In the genomic region with DNA sequence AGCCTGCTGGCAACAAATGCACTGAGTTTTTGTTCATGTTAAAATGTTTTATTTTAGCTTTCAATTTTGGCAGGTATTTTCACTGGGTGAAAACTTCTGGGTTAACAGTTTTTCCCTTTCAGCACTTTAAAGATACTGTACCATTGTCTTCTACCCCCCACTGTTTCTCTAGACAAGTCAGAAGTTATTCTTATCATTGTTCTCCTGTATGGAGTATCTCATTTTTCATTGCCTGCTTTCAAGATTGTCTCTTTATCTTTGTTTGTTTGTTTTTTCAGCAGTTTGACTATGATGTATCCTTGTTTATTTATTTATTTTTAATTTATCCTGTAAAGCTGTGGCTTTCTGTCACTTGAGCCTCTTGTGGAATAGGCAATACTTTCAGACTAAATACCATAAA, we compare ENCODE assay signal across 2 cellular contexts.
TF ChIP-seq lines count a peak whose summit lies in the region.

No MANE protein-coding gene starts in this region.

TF ChIP-seq in HepG2, 621 proteins besides CTCF, POLR2A, EP300 and RAD21 (continued from another document):
- TF ChIP-seq, protein P1, sequence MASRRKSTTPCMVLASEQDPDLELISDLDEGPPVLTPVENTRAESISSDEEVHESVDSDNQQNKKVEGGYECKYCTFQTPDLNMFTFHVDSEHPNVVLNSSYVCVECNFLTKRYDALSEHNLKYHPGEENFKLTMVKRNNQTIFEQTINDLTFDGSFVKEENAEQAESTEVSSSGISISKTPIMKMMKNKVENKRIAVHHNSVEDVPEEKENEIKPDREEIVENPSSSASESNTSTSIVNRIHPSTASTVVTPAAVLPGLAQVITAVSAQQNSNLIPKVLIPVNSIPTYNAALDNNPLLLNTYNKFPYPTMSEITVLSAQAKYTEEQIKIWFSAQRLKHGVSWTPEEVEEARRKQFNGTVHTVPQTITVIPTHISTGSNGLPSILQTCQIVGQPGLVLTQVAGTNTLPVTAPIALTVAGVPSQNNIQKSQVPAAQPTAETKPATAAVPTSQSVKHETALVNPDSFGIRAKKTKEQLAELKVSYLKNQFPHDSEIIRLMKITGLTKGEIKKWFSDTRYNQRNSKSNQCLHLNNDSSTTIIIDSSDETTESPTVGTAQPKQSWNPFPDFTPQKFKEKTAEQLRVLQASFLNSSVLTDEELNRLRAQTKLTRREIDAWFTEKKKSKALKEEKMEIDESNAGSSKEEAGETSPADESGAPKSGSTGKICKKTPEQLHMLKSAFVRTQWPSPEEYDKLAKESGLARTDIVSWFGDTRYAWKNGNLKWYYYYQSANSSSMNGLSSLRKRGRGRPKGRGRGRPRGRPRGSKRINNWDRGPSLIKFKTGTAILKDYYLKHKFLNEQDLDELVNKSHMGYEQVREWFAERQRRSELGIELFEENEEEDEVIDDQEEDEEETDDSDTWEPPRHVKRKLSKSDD (CRISPR knock-in tag; IDR thresholded peaks at IDR 0.05; ENCODE audit: low read depth): no peak

TF ChIP-seq in K562, 482 proteins besides CTCF, POLR2A, EP300 and RAD21 (continued from another document):
- TF ChIP-seq, protein P2, sequence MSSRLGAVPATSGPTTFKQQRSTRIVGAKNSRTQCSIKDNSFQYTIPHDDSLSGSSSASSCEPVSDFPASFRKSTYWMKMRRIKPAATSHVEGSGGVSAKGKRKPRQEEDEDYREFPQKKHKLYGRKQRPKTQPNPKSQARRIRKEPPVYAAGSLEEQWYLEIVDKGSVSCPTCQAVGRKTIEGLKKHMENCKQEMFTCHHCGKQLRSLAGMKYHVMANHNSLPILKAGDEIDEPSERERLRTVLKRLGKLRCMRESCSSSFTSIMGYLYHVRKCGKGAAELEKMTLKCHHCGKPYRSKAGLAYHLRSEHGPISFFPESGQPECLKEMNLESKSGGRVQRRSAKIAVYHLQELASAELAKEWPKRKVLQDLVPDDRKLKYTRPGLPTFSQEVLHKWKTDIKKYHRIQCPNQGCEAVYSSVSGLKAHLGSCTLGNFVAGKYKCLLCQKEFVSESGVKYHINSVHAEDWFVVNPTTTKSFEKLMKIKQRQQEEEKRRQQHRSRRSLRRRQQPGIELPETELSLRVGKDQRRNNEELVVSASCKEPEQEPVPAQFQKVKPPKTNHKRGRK (tag; IDR thresholded peaks at IDR 0.05): peak; percentile 46; the same call in 1 of the 2 replicates
